15 cellular contexts compared by ENCODE assay signal in genomic region chr4:168550071-168550766, GRCh38. TPM values are rescaled to one million over a fixed set of nuclear protein-coding genes. Genes with fewer than 3 reads are reported as not detected.
DNase-seq lines count a peak whose midpoint lies in the region; ATAC-seq, FAIRE-seq and TF ChIP-seq lines count a peak whose summit lies in the region.
"Had no signal": no experiment of that assay in that cellular context is flagged by ENCODE, and none has a peak within 500 bp of the region (broad histone marks: within the 10 kb centered on the region; RNA-seq: fewer than 3 reads in every experiment).

No MANE protein-coding gene starts in this region.

- H3K9me1 ChIP-seq in keratinocyte (ENCODE audit: control insufficient read depth, extremely low read depth, insufficient read depth, low read length) = no peaks in the 10 kb centered on the region

- H3K4me2 ChIP-seq in Loucy (ENCODE audit: low read depth, low read length, poor library complexity, severe bottlenecking) = no peak overlapping the region
- no peak overlapping the region for H3K4me2 ChIP-seq in keratinocyte (ENCODE audit: control insufficient read depth, extremely low read depth, insufficient read depth, low read depth, low read length)

- H3K9ac ChIP-seq in Loucy (ENCODE audit: low read depth, low read length, poor library complexity, severe bottlenecking) (no peak overlapping the region), keratinocyte (ENCODE audit: control insufficient read depth, extremely low read depth, insufficient read depth, low read length) (no peak overlapping the region)

- intact Hi-C loops in head of caudate nucleus (cut with DNase I) = no loop called here

- H3F3A ChIP-seq in Loucy (ENCODE audit: low read depth) = no peaks in the 10 kb centered on the region

- H3K4me3 ChIP-seq in AG10803 (ENCODE audit: low read length) (no peak overlapping the region), Loucy (ENCODE audit: low read length, poor library complexity, severe bottlenecking) (no peak overlapping the region), astrocyte of the cerebellum (ENCODE audit: low read depth, low read length) (no peak overlapping the region), keratinocyte (ENCODE audit: control insufficient read depth in 2 of 3, extremely low read depth in 1 of 3, insufficient read depth in 2 of 3, low read depth in 1 of 3, low read length in 3 of 3) (no peak overlapping the region)

- H3K27ac Mint-ChIP-seq in stimulated activated naive CD8-positive, alpha-beta T cell treated with anti-CD3 and anti-CD28 coated beads, Interleukin-15, amount 100 ng/mL, for 72 hours = peak overlapping the region in 1 of 2 donors; percentile 19
- H3K27ac Mint-ChIP-seq: activated CD4-positive, alpha-beta T cell treated with anti-CD3 and anti-CD28 coated beads for 36 hours; dendritic cell treated with granulocyte-macrophage colony-stimulating factor and Interleukin-4, amounts not matched to agents 40 ng/mL and 50 ng/mL, for 4 days had no signal

- DNase-seq in AG10803 (ENCODE audit: low read depth) (peak; percentile 62), astrocyte of the cerebellum (ENCODE audit: low read depth) (peak; percentile 83), keratinocyte (ENCODE audit: low read depth, low spot score) (no peak), head of caudate nucleus (no peak), anterior cingulate cortex (lab: John Stamatoyannopoulos, UW) (no peak)
- no peak for DNase-seq in stimulated activated naive CD8-positive, alpha-beta T cell treated with anti-CD3 and anti-CD28 coated beads, Interleukin-15, amount 100 ng/mL, for 72 hours
- DNase-seq: activated CD4-positive, alpha-beta T cell treated with anti-CD3 and anti-CD28 coated beads for 36 hours; activated T-cell treated with anti-CD3 and anti-CD28 coated beads for 4 hours; mesendoderm; NCI-H1092 treated with DMSO at 0.1 percent for 48 hours; posterior cingulate gyrus; T-helper 2 cell had no signal

- no peaks in the 10 kb centered on the region for H3K9me3 ChIP-seq in Loucy (ENCODE audit: insufficient read depth, low read depth, low read length)
- no peaks in the 10 kb centered on the region for H3K9me3 ChIP-seq in keratinocyte (ENCODE audit: control insufficient read depth, low read depth, low read length)

- H3K27ac ChIP-seq in keratinocyte (ENCODE audit: control insufficient read depth, insufficient read depth, low read length) = peak overlapping the region; percentile 17

- H3K79me2 ChIP-seq in Loucy (ENCODE audit: insufficient read depth, low read length) (no peaks in the 10 kb centered on the region), keratinocyte (ENCODE audit: control insufficient read depth, insufficient read depth, low read length) (no peaks in the 10 kb centered on the region)

- dilution Hi-C loops in keratinocyte (cut with MboI; ENCODE audit: extremely low pct_ligation_motif_present, low sequenced_read_pairs) = no loop called here

- no peaks in the 10 kb centered on the region for H3K27me3 ChIP-seq in Loucy (ENCODE audit: insufficient read depth, low read length, poor library complexity, severe bottlenecking)
- H3K27me3 ChIP-seq in keratinocyte (ENCODE audit: control insufficient read depth, extremely low read depth, insufficient read depth, low read length) = no peaks in the 10 kb centered on the region

- TF ChIP-seq CTCF in AG10803 (conservative IDR thresholded peaks at IDR 0.05; ENCODE audit: low read length) (0 out of 2 replicates have a peak, but pooled peaks have one; percentile 10), Loucy (conservative IDR thresholded peaks at IDR 0.05; ENCODE audit: low read length) (peak; percentile 43), astrocyte of the cerebellum (IDR thresholded peaks at IDR 0.05; ENCODE audit: low read depth, low read length, missing control alignments) (no peak), keratinocyte (optimal IDR thresholded peaks at IDR 0.05 in 1 of 3, IDR thresholded peaks at IDR 0.05 in 1 of 3, conservative IDR thresholded peaks at IDR 0.05 in 1 of 3; ENCODE audit: extremely low read depth in 1 of 3, insufficient read depth in 2 of 3, low read length in 3 of 3) (no peak)

- FAIRE-seq in keratinocyte (lab: Jason Lieb, UNC) = no peak

- H2AFZ ChIP-seq in Loucy (ENCODE audit: low read length) (no peak overlapping the region), keratinocyte (ENCODE audit: control insufficient read depth, low read length) (peak overlapping the region; percentile 63)

- in situ Hi-C loops in astrocyte of the cerebellum (cut with HindIII; ENCODE audit: low sequenced_read_pairs) = no loop called here

- H4K20me1 ChIP-seq in Loucy (ENCODE audit: insufficient read depth, low read length, poor library complexity, severe bottlenecking) (no peaks in the 10 kb centered on the region), keratinocyte (ENCODE audit: control insufficient read depth, extremely low read depth, insufficient read depth, low read length) (no peaks in the 10 kb centered on the region)

- ATAC-seq in stimulated activated naive CD8-positive, alpha-beta T cell treated with anti-CD3 and anti-CD28 coated beads, Interleukin-15, amount 100 ng/mL, for 72 hours = no peak
- no peak for ATAC-seq in GM21447 (IDR thresholded peaks at IDR 0.05; ENCODE audit: unreplicated experiment)
- ATAC-seq: activated CD4-positive, alpha-beta T cell treated with anti-CD3 and anti-CD28 coated beads for 36 hours had no signal

- H3K9me3 Mint-ChIP-seq in stimulated activated naive CD8-positive, alpha-beta T cell treated with anti-CD3 and anti-CD28 coated beads, Interleukin-15, amount 100 ng/mL, for 72 hours = no peaks in the 10 kb centered on the region
- H3K9me3 Mint-ChIP-seq: dendritic cell treated with granulocyte-macrophage colony-stimulating factor and Interleukin-4, amounts not matched to agents 40 ng/mL and 50 ng/mL, for 4 days had no signal

- H3K36me3 ChIP-seq in Loucy (ENCODE audit: insufficient read depth, low read length) = no peaks in the 10 kb centered on the region
- no peaks in the 10 kb centered on the region for H3K36me3 ChIP-seq in keratinocyte (ENCODE audit: control insufficient read depth in 2 of 2, extremely low read depth in 1 of 2, insufficient read depth in 2 of 2, low read length in 2 of 2)

- H3K4me1 Mint-ChIP-seq in stimulated activated naive CD8-positive, alpha-beta T cell treated with anti-CD3 and anti-CD28 coated beads, Interleukin-15, amount 100 ng/mL, for 72 hours = no peaks in the 10 kb centered on the region

- no peak overlapping the region for H3K4me3 Mint-ChIP-seq in stimulated activated naive CD8-positive, alpha-beta T cell treated with anti-CD3 and anti-CD28 coated beads, Interleukin-15, amount 100 ng/mL, for 72 hours
- H3K4me3 Mint-ChIP-seq: activated CD4-positive, alpha-beta T cell treated with anti-CD3 and anti-CD28 coated beads for 36 hours; dendritic cell treated with granulocyte-macrophage colony-stimulating factor and Interleukin-4, amounts not matched to agents 40 ng/mL and 50 ng/mL, for 4 days had no signal

- H3K4me1 ChIP-seq in Loucy (ENCODE audit: insufficient read depth, low read length, poor library complexity, severe bottlenecking) (no peaks in the 10 kb centered on the region), keratinocyte (ENCODE audit: control insufficient read depth, extremely low read depth, insufficient read depth, low read length) (peaks cover 20% of the 10 kb centered on the region)

- H3K9me2 ChIP-seq in Loucy (replicated peaks; ENCODE audit: low read depth, low read length) = no peaks in the 10 kb centered on the region

- H3K27me3 Mint-ChIP-seq in stimulated activated naive CD8-positive, alpha-beta T cell treated with anti-CD3 and anti-CD28 coated beads, Interleukin-15, amount 100 ng/mL, for 72 hours = no peaks in the 10 kb centered on the region
- H3K27me3 Mint-ChIP-seq: dendritic cell treated with granulocyte-macrophage colony-stimulating factor and Interleukin-4, amounts not matched to agents 40 ng/mL and 50 ng/mL, for 4 days had no signal

RNA-seq across cellular contexts. Expression of gene PALLD, which starts 53.4 kb away (rescaled TPM):
- polyA plus RNA-seq in keratinocyte = 83.5 to 152 TPM (median 136 TPM) in 3 replicates
- 223 TPM for polyA plus RNA-seq in keratinocyte (2011; ENCODE audit: low read depth)
- polyA plus RNA-seq in keratinocyte (2011; cell fraction: cytosol; rRNA removed) = 142 and 178 TPM in 2 replicates
- 226 and 245 TPM in 2 replicates for polyA plus RNA-seq in keratinocyte (2011; cell fraction: nucleus; rRNA removed)
- 131 and 170 TPM in 2 replicates for polyA plus RNA-seq in keratinocyte (2012; ENCODE audit: low replicate concordance)
- 116 to 231 TPM (median 181 TPM) in 3 replicates for polyA minus RNA-seq in keratinocyte
- 139 TPM for polyA minus RNA-seq in keratinocyte (2011; cell fraction: cytosol; rRNA and poly(A)+ RNA removed)
- 133 and 295 TPM in 2 replicates for polyA minus RNA-seq in keratinocyte (2011; cell fraction: nucleus; rRNA and poly(A)+ RNA removed)

Comparison
In these comparisons a context has a peak if more than half of its experiments do, and no peak if none do; other contexts are left out.
1. DNase-seq: peak in AG10803 (single experiment) and astrocyte of the cerebellum (single experiment); none in keratinocyte (single experiment), stimulated activated naive CD8-positive, alpha-beta T cell treated with anti-CD3 and anti-CD28 coated beads, Interleukin-15, amount 100 ng/mL, for 72 hours (0 of 2), head of caudate nucleus (0 of 42) and anterior cingulate cortex (0 of 58).
2. CTCF ChIP-seq: peak in AG10803 (single experiment) and Loucy (single experiment); none in astrocyte of the cerebellum (single experiment) and keratinocyte (0 of 3).